In the genomic region with DNA sequence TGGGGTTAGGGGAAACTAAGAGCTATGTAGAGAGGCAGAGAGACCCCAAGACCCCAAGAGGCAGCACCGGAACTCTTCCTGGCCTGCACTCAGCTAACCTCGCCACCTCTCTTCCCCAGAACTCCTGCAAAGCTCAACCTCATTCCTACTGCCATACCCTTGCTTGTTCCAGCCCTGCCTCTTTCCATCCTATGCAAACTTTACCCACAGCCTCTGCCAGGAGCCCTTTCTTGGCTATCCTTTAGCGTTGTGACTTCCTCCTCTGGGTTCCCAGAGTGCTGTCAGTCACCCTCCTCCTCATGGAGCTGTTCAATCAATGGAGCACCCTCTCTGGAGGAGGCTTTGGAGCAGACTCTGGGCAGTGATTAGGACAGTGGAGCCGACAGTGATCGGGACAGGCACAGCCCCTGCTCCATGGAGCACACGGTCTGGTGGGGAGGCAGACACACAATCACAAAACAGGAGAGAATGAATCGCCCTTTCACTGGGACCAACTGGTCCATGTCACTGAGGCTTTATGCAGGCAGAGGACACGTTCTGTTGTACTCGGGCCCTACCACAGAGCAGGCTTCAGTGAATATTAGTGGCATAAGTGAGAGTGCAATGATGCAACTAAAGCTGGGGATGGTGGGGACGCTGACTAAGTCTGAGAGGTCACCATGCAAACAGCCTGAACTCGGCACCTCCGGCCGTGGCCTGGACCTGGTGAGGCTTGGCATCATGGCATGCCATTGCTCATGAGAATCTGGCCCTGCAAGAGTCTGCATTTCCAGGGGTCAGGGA, we compare ENCODE assay signal across 13 cellular contexts. TPM values are rescaled to one million over a fixed set of nuclear protein-coding genes. Genes with fewer than 3 reads are reported as not detected.
DNase-seq lines count a peak whose midpoint lies in the region; ATAC-seq, FAIRE-seq and TF ChIP-seq lines count a peak whose summit lies in the region.
"Had no signal": no experiment of that assay in that cellular context is flagged by ENCODE, and none has a peak within 500 bp of the region (broad histone marks: within the 10 kb centered on the region; RNA-seq: fewer than 3 reads in every experiment).

No MANE protein-coding gene starts in this region.

- no peaks in the 10 kb centered on the region for H3K9me3 Mint-ChIP-seq in stimulated activated effector memory CD8-positive, alpha-beta T cell treated with anti-CD3 and anti-CD28 coated beads, Interleukin-12 subunit alpha, Interleukin-12 subunit beta, amount 100 ng/mL, for 72 hours
- H3K9me3 Mint-ChIP-seq: CD8-positive, alpha-beta memory T cell had no signal

- H3K4me3 Mint-ChIP-seq in stimulated activated effector memory CD8-positive, alpha-beta T cell treated with anti-CD3 and anti-CD28 coated beads, Interleukin-12 subunit alpha, Interleukin-12 subunit beta, amount 100 ng/mL, for 72 hours: no peak overlapping the region
- H3K4me3 Mint-ChIP-seq: CD8-positive, alpha-beta memory T cell had no signal

- FAIRE-seq in HTR-8/SVneo (lab: Jason Lieb, UNC): no peak

- DNase-seq in epithelial cell of esophagus (ENCODE audit: low read depth) (peak; percentile 36), NCI-H1930 (lab: John Stamatoyannopoulos, UW) (no peak), HEK293T (ENCODE audit: extremely low spot score) (no peak), dermis blood vessel endothelial cell (no peak), HTR-8/SVneo (ENCODE audit: insufficient read length, low spot score) (no peak)
- DNase-seq in stimulated activated effector memory CD8-positive, alpha-beta T cell treated with anti-CD3 and anti-CD28 coated beads, Interleukin-12 subunit alpha, Interleukin-12 subunit beta, amount 100 ng/mL, for 72 hours (ENCODE audit: low spot score in 2 of 2): no peak
- DNase-seq: activated CD4-positive, alpha-beta T cell treated with anti-CD3 and anti-CD28 coated beads for 4 hours; activated gamma-delta T cell; CD8-positive, alpha-beta memory T cell; NCI-H1048 had no signal

- TF ChIP-seq CTCF in epithelial cell of esophagus (IDR thresholded peaks at IDR 0.05; ENCODE audit: insufficient read depth, low read depth, low read length, missing control alignments): no peak

- ATAC-seq in GM18868 (IDR thresholded peaks at IDR 0.05; ENCODE audit: unreplicated experiment): peak; percentile 69
- peak; percentile 60 for ATAC-seq in HG03575 (IDR thresholded peaks at IDR 0.05; ENCODE audit: extremely low read depth, insufficient number of reproducible peaks, low FRiP score, unreplicated experiment)
- peak; percentile 41 for ATAC-seq in stimulated activated effector memory CD8-positive, alpha-beta T cell treated with anti-CD3 and anti-CD28 coated beads, Interleukin-12 subunit alpha, Interleukin-12 subunit beta, amount 100 ng/mL, for 72 hours

- H3K36me3 Mint-ChIP-seq in stimulated activated effector memory CD8-positive, alpha-beta T cell treated with anti-CD3 and anti-CD28 coated beads, Interleukin-12 subunit alpha, Interleukin-12 subunit beta, amount 100 ng/mL, for 72 hours: no peaks in the 10 kb centered on the region
- H3K36me3 Mint-ChIP-seq: CD8-positive, alpha-beta memory T cell had no signal

- CTCF ChIA-PET in HEK293T (lab: Yijun Ruan, JAX): no interaction called here

- POLR2A ChIA-PET in HEK293T (lab: Yijun Ruan, JAX): no interaction called here

- no peak overlapping the region for H3K27ac Mint-ChIP-seq in stimulated activated effector memory CD8-positive, alpha-beta T cell treated with anti-CD3 and anti-CD28 coated beads, Interleukin-12 subunit alpha, Interleukin-12 subunit beta, amount 100 ng/mL, for 72 hours

- H3K4me1 Mint-ChIP-seq in stimulated activated effector memory CD8-positive, alpha-beta T cell treated with anti-CD3 and anti-CD28 coated beads, Interleukin-12 subunit alpha, Interleukin-12 subunit beta, amount 100 ng/mL, for 72 hours: no peaks in the 10 kb centered on the region
- H3K4me1 Mint-ChIP-seq: CD8-positive, alpha-beta memory T cell had no signal

- no peak overlapping the region for H3K4me3 ChIP-seq in epithelial cell of esophagus (ENCODE audit: low read length)
- H3K4me3 ChIP-seq: ovary had no signal

TF ChIP-seq in HEK293T, 16 proteins besides CTCF, POLR2A, EP300 and RAD21:
- TF ChIP-seq HDGF (IDR thresholded peaks at IDR 0.05; ENCODE audit: borderline replicate concordance): no peak
- TF ChIP-seq, protein P1, sequence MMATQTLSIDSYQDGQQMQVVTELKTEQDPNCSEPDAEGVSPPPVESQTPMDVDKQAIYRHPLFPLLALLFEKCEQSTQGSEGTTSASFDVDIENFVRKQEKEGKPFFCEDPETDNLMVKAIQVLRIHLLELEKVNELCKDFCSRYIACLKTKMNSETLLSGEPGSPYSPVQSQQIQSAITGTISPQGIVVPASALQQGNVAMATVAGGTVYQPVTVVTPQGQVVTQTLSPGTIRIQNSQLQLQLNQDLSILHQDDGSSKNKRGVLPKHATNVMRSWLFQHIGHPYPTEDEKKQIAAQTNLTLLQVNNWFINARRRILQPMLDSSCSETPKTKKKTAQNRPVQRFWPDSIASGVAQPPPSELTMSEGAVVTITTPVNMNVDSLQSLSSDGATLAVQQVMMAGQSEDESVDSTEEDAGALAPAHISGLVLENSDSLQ (IDR thresholded peaks at IDR 0.05): no peak
- TF ChIP-seq FOXM1 (IDR thresholded peaks at IDR 0.05; ENCODE audit: borderline replicate concordance): no peak
- no peak for TF ChIP-seq NFRKB (IDR thresholded peaks at IDR 0.05)
- TF ChIP-seq FOXA1 (IDR thresholded peaks at IDR 0.05): no peak
- no peak for TF ChIP-seq ZNF384 (IDR thresholded peaks at IDR 0.05)
- TF ChIP-seq SUZ12 (IDR thresholded peaks at IDR 0.05): no peak
- no peak for TF ChIP-seq ELF4 (IDR thresholded peaks at IDR 0.05)
- TF ChIP-seq LEF1 (IDR thresholded peaks at IDR 0.05; ENCODE audit: borderline replicate concordance): no peak
- no peak for TF ChIP-seq CTBP1 (IDR thresholded peaks at IDR 0.05; ENCODE audit: borderline replicate concordance)
- no peak for TF ChIP-seq TARDBP (IDR thresholded peaks at IDR 0.05)
- no peak for TF ChIP-seq ARNT (IDR thresholded peaks at IDR 0.05)
- TF ChIP-seq SP1 (IDR thresholded peaks at IDR 0.05): no peak
- no peak for TF ChIP-seq L3MBTL2 (conservative IDR thresholded peaks at IDR 0.05)
- no peak for TF ChIP-seq BHLHE40 (IDR thresholded peaks at IDR 0.05; ENCODE audit: borderline replicate concordance)

RNA-seq across cellular contexts. Expression of a gene that starts 24.6 kb away (rescaled TPM):
- total RNA-seq in dermis blood vessel endothelial cell: 0.51 and 1.2 TPM in 2 replicates
- total RNA-seq: CD8-positive, alpha-beta memory T cell had no signal

RNA-seq across cellular contexts. Expression of a gene that starts 51.3 kb away (rescaled TPM):
- total RNA-seq in dermis blood vessel endothelial cell: 18.0 and 27.6 TPM in 2 replicates
